ENCODE assay signal across 2 cellular contexts in genomic region chr5:80216096-80216495, GRCh38.
TF ChIP-seq lines count a peak whose summit lies in the region.

No MANE protein-coding gene starts in this region.

TF ChIP-seq in liver, 16 proteins besides CTCF, POLR2A, EP300 and RAD21 (continued from another document):
- TF ChIP-seq REST (IDR thresholded peaks at IDR 0.05) = no peak
TF ChIP-seq in liver: peak in this region for 0.

TF ChIP-seq in WTC11, 78 proteins besides CTCF, POLR2A, EP300 and RAD21 (continued from another document):
- no peak for TF ChIP-seq ARID4B (CRISPR knock-in tag; IDR thresholded peaks at IDR 0.05; ENCODE audit: borderline replicate concordance)
- TF ChIP-seq STAT6 (CRISPR knock-in tag; conservative IDR thresholded peaks at IDR 0.05; ENCODE audit: low read depth) = no peak
- no peak for TF ChIP-seq E2F4 (CRISPR knock-in tag; IDR thresholded peaks at IDR 0.05; ENCODE audit: borderline replicate concordance, low read depth)
- TF ChIP-seq ZNF512 (CRISPR knock-in tag; IDR thresholded peaks at IDR 0.05; ENCODE audit: borderline replicate concordance) = no peak
- no peak for TF ChIP-seq PRDM15 (CRISPR knock-in tag; IDR thresholded peaks at IDR 0.05)
- no peak for TF ChIP-seq IRF1 (CRISPR knock-in tag; IDR thresholded peaks at IDR 0.05)
- no peak for TF ChIP-seq FOXJ3 (CRISPR knock-in tag; IDR thresholded peaks at IDR 0.05; ENCODE audit: borderline replicate concordance)
- no peak for TF ChIP-seq TCF7 (CRISPR knock-in tag; IDR thresholded peaks at IDR 0.05; ENCODE audit: low read depth)
